Comparison of ENCODE assay signal across 2 cellular contexts in the genomic region with DNA sequence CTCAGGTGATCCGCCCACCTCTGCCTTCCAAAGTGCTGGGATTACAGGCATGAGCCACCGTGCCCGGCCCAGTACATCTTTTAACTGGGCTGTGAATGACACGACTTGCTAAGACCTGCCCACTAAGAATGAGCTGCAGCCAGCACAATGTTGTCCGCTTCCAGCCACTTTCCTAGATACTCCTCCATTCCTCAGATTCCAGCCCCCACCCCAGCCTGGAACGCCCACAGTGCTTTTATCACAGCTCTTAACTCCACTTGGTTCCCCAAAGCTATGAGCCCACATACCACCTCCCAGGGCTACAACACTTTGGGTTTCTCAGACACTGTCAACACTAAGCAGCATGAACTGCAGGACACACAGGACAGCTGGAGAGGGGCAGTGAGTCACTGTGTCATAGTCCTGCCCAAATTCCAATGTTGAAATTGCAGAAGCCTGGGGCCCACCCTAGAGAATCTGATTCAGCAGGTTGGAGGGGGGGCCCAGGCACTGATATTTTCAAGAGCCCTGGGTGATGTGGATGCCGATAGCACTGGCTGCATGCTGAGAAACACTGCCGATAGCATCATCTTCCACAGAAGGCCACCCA.
TF ChIP-seq lines count a peak whose summit lies in the region.

No MANE protein-coding gene starts in this region.

TF ChIP-seq in A549, 52 proteins besides CTCF, POLR2A, EP300 and RAD21:
- TF ChIP-seq HMGXB4 (CRISPR knock-in tag; IDR thresholded peaks at IDR 0.05; ENCODE audit: borderline replicate concordance) (no peak), CEBPB (IDR thresholded peaks at IDR 0.05) (0 out of 4 replicates have a peak, but pooled peaks of 1 of the 2 experiments have one; percentile 12)

TF ChIP-seq in HCT116, 20 proteins besides CTCF, POLR2A, EP300 and RAD21 (continued from another document):
- no peak for TF ChIP-seq CEBPB (IDR thresholded peaks at IDR 0.05; ENCODE audit: low read depth)
- TF ChIP-seq, protein P1, sequence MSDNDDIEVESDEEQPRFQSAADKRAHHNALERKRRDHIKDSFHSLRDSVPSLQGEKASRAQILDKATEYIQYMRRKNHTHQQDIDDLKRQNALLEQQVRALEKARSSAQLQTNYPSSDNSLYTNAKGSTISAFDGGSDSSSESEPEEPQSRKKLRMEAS (IDR thresholded peaks at IDR 0.05), result no peak
- TF ChIP-seq EZH2 (IDR thresholded peaks at IDR 0.05), result no peak
- TF ChIP-seq EZH2phosphoT487 (IDR thresholded peaks at IDR 0.05; ENCODE audit: borderline replicate concordance), result no peak
- TF ChIP-seq ELF1 (IDR thresholded peaks at IDR 0.05; ENCODE audit: borderline replicate concordance, low read depth), result no peak
- no peak for TF ChIP-seq TCF7L2 (IDR thresholded peaks at IDR 0.05; ENCODE audit: borderline replicate concordance, extremely low read depth, insufficient read depth, insufficient read length)
- TF ChIP-seq ATF3 (IDR thresholded peaks at IDR 0.05), result no peak
- no peak for TF ChIP-seq EGR1 (IDR thresholded peaks at IDR 0.05; ENCODE audit: low read depth)
- TF ChIP-seq CBX3 (IDR thresholded peaks at IDR 0.05; ENCODE audit: low read depth), result no peak
- TF ChIP-seq, protein P2, sequence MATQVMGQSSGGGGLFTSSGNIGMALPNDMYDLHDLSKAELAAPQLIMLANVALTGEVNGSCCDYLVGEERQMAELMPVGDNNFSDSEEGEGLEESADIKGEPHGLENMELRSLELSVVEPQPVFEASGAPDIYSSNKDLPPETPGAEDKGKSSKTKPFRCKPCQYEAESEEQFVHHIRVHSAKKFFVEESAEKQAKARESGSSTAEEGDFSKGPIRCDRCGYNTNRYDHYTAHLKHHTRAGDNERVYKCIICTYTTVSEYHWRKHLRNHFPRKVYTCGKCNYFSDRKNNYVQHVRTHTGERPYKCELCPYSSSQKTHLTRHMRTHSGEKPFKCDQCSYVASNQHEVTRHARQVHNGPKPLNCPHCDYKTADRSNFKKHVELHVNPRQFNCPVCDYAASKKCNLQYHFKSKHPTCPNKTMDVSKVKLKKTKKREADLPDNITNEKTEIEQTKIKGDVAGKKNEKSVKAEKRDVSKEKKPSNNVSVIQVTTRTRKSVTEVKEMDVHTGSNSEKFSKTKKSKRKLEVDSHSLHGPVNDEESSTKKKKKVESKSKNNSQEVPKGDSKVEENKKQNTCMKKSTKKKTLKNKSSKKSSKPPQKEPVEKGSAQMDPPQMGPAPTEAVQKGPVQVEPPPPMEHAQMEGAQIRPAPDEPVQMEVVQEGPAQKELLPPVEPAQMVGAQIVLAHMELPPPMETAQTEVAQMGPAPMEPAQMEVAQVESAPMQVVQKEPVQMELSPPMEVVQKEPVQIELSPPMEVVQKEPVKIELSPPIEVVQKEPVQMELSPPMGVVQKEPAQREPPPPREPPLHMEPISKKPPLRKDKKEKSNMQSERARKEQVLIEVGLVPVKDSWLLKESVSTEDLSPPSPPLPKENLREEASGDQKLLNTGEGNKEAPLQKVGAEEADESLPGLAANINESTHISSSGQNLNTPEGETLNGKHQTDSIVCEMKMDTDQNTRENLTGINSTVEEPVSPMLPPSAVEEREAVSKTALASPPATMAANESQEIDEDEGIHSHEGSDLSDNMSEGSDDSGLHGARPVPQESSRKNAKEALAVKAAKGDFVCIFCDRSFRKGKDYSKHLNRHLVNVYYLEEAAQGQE (IDR thresholded peaks at IDR 0.05; ENCODE audit: low read depth), result no peak
- no peak for TF ChIP-seq JUND (IDR thresholded peaks at IDR 0.05)
- TF ChIP-seq ZBTB33 (IDR thresholded peaks at IDR 0.05; ENCODE audit: extremely low read depth, insufficient replicate concordance, low read length), result no peak
